Comparison of ENCODE assay signal across 1 cellular context in genomic region chr16:19886061-19886792, GRCh38.
TF ChIP-seq lines count a peak whose summit lies in the region.

No MANE protein-coding gene starts in this region.

TF ChIP-seq in HepG2, 621 proteins besides CTCF, POLR2A, EP300 and RAD21 (continued from another document and continues in another):
- TF ChIP-seq ZNF407 (CRISPR knock-in tag; IDR thresholded peaks at IDR 0.05; ENCODE audit: not compliant biosample characterization) (no peak), GATAD1 (CRISPR knock-in tag; IDR thresholded peaks at IDR 0.05) (0 out of 2 replicates have a peak, but pooled peaks have one; percentile 26), HNF1A (IDR thresholded peaks at IDR 0.05; ENCODE audit: low read depth) (no peak), HNF1A (CRISPR knock-in tag; IDR thresholded peaks at IDR 0.05; ENCODE audit: borderline replicate concordance) (no peak), HOXD1 (CRISPR knock-in tag; IDR thresholded peaks at IDR 0.05) (0 out of 2 replicates have a peak, but pooled peaks have one; percentile 53), TERF1 (CRISPR knock-in tag; IDR thresholded peaks at IDR 0.05) (no peak), MAF1 (CRISPR knock-in tag; IDR thresholded peaks at IDR 0.05; ENCODE audit: borderline replicate concordance) (no peak), CREB1 (IDR thresholded peaks at IDR 0.05) (no peak), CREB1 (CRISPR knock-in tag; IDR thresholded peaks at IDR 0.05) (no peak), RFXAP (CRISPR knock-in tag; IDR thresholded peaks at IDR 0.05; ENCODE audit: borderline replicate concordance) (no peak), RBAK (CRISPR knock-in tag; IDR thresholded peaks at IDR 0.05) (no peak), NR2F2 (IDR thresholded peaks at IDR 0.05; ENCODE audit: borderline replicate concordance, low read depth) (no peak; the same call in 1 of the 2 replicates), ZNF280B (CRISPR knock-in tag; IDR thresholded peaks at IDR 0.05; ENCODE audit: borderline replicate concordance) (no peak), JUND (CRISPR knock-in tag; IDR thresholded peaks at IDR 0.05) (no peak), ZSCAN25 (CRISPR knock-in tag; IDR thresholded peaks at IDR 0.05) (no peak), ZNF660 (CRISPR knock-in tag; IDR thresholded peaks at IDR 0.05; ENCODE audit: borderline replicate concordance, low read depth) (no peak), AGO2 (optimal IDR thresholded peaks at IDR 0.05; ENCODE audit: low read depth, low read length) (no peak), ZNF547 (CRISPR knock-in tag; IDR thresholded peaks at IDR 0.05) (no peak), TFAP4 (IDR thresholded peaks at IDR 0.05; ENCODE audit: borderline replicate concordance, low read depth) (no peak), AGO1 (IDR thresholded peaks at IDR 0.05; ENCODE audit: low read depth, low read length, poor library complexity, severe bottlenecking) (no peak), KLF11 (CRISPR knock-in tag; IDR thresholded peaks at IDR 0.05) (peak; percentile 88; the same call in 1 of the 2 replicates), MXD1 (CRISPR knock-in tag; IDR thresholded peaks at IDR 0.05) (peak; percentile 61; the same call in 1 of the 2 replicates), ZNF562 (CRISPR knock-in tag; IDR thresholded peaks at IDR 0.05; ENCODE audit: borderline replicate concordance) (no peak), ZNF362 (CRISPR knock-in tag; IDR thresholded peaks at IDR 0.05; ENCODE audit: borderline replicate concordance) (no peak), PATZ1 (CRISPR knock-in tag; IDR thresholded peaks at IDR 0.05) (peak; percentile 51; the same call in 1 of the 2 replicates), JDP2 (CRISPR knock-in tag; IDR thresholded peaks at IDR 0.05; ENCODE audit: borderline replicate concordance) (no peak), ZNF280D (CRISPR knock-in tag; IDR thresholded peaks at IDR 0.05) (peak; percentile 93)
